Comparison of ENCODE assay signal across 8 cellular contexts in the genomic region with DNA sequence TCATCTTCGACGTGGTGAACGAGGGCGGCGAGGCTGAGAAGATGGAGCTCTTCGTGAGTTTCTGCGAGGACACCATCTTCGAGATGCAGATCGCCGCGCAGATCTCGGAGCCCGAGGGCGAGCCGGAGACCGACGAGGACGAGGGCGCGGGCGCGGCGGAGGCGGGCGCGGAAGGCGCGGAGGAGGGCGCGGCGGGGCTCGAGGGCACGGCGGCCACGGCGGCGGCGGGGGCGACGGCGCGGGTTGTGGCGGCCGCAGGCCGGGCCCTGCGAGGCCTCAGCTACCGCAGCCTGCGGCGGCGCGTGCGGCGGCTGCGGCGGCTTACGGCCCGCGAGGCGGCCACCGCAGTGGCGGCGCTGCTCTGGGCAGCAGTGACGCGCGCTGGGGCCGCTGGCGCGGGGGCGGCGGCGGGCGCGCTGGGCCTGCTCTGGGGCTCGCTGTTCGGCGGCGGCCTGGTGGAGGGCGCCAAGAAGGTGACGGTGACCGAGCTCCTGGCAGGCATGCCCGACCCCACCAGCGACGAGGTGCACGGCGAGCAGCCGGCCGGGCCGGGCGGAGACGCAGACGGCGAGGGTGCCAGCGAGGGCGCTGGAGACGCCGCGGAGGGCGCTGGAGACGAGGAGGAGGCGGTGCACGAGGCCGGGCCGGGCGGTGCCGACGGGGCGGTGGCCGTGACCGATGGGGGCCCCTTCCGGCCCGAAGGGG. TPM values are rescaled to one million over a fixed set of nuclear protein-coding genes. Genes with fewer than 3 reads are reported as not detected.
A peak's percentile ranks its signal among the peaks of the same experiment; 100 is the strongest.
DNase-seq lines count a peak whose midpoint lies in the region; ATAC-seq and TF ChIP-seq lines count a peak whose summit lies in the region.

No MANE protein-coding gene starts in this region.

- H3K27me3 Mint-ChIP-seq in activated CD4-positive, alpha-beta memory T cell treated with anti-CD3 and anti-CD28 coated beads for 36 hours: peaks cover 7% of the 10 kb centered on the region

- peaks cover 0 to 19% (median 0%) of the 10 kb centered on the region in 5 donors for H3K36me3 ChIP-seq in subcutaneous abdominal adipose tissue (ENCODE audit: control insufficient read depth in 5 of 5, insufficient read depth in 5 of 5, low read length in 5 of 5)
- H3K36me3 ChIP-seq in brain microvascular endothelial cell (replicated peaks): no peaks in the 10 kb centered on the region

- intact Hi-C loops in activated CD4-positive, alpha-beta memory T cell treated with anti-CD3 and anti-CD28 coated beads for 36 hours (cut with micrococcal nuclease): no loop called here

- H3K4me3 Mint-ChIP-seq in activated CD4-positive, alpha-beta memory T cell treated with anti-CD3 and anti-CD28 coated beads for 36 hours: peak overlapping the region; percentile 62

- H3K27me3 ChIP-seq in subcutaneous abdominal adipose tissue (ENCODE audit: control insufficient read depth in 5 of 5, insufficient read depth in 4 of 5, low read length in 5 of 5) (peaks cover 10 to 16% (median 15%) of the 10 kb centered on the region in 5 donors), brain microvascular endothelial cell (replicated peaks) (peaks cover 10% of the 10 kb centered on the region)

- CTCF ChIA-PET in activated CD4-positive, alpha-beta memory T cell treated with anti-CD3 and anti-CD28 coated beads for 36 hours (lab: Charles Lee): interaction anchor here (0.6 to 1.4 kb wide), 5 partner anchors 11 to 162 kb away, joined by 3 to 4 read pairs (median 3); a partner anchor contains a TSS

- in situ Hi-C loops in brain microvascular endothelial cell (cut with HindIII; ENCODE audit: low pct_ligation_motif_present, low sequenced_read_pairs): no loop called here

- peak; percentile 26 for ATAC-seq in esophagus mucosa
- ATAC-seq in GM18520 (IDR thresholded peaks at IDR 0.05; ENCODE audit: unreplicated experiment): no peak
- no peak for ATAC-seq in HG02885 (IDR thresholded peaks at IDR 0.05; ENCODE audit: poor library complexity, unreplicated experiment)

- H3K9me3 ChIP-seq in subcutaneous abdominal adipose tissue (ENCODE audit: control insufficient read depth in 5 of 5, low read length in 5 of 5): no peaks in the 10 kb centered on the region

- peaks cover 0 to 7% (median 0%) of the 10 kb centered on the region in 5 donors for H3K4me1 ChIP-seq in subcutaneous abdominal adipose tissue (ENCODE audit: control insufficient read depth in 5 of 5, insufficient read depth in 5 of 5, low read length in 5 of 5)

- H3K9me3 Mint-ChIP-seq in activated CD4-positive, alpha-beta memory T cell treated with anti-CD3 and anti-CD28 coated beads for 36 hours: no peaks in the 10 kb centered on the region

- DNase-seq in activated T-cell treated with anti-CD3 and anti-CD28 coated beads for 48 hours (ENCODE audit: low read depth) (peak; percentile 29), activated T-cell treated with anti-CD3 and anti-CD28 coated beads for 4 hours (no peak), brain microvascular endothelial cell (no peak)
- peak; percentile 27 for DNase-seq in activated CD4-positive, alpha-beta memory T cell treated with anti-CD3 and anti-CD28 coated beads for 36 hours

- no peak overlapping the region for H3K27ac Mint-ChIP-seq in activated CD4-positive, alpha-beta memory T cell treated with anti-CD3 and anti-CD28 coated beads for 36 hours

- no peaks in the 10 kb centered on the region for H3K36me3 Mint-ChIP-seq in activated CD4-positive, alpha-beta memory T cell treated with anti-CD3 and anti-CD28 coated beads for 36 hours

- TF ChIP-seq CTCF in brain microvascular endothelial cell (IDR thresholded peaks at IDR 0.05; ENCODE audit: low read depth, low read length, missing control alignments): no peak

- no peak overlapping the region for H3K9ac ChIP-seq in subcutaneous abdominal adipose tissue (ENCODE audit: low read length in 5 of 5)

- H3K27ac ChIP-seq in subcutaneous abdominal adipose tissue (ENCODE audit: low read depth, low read length) (no peak overlapping the region), brain microvascular endothelial cell (no peak overlapping the region)

- H3K4me1 Mint-ChIP-seq in activated CD4-positive, alpha-beta memory T cell treated with anti-CD3 and anti-CD28 coated beads for 36 hours (ENCODE audit: low read depth): peaks cover 33% of the 10 kb centered on the region

- POLR2A ChIA-PET in activated CD4-positive, alpha-beta memory T cell treated with anti-CD3 and anti-CD28 coated beads for 36 hours (lab: Charles Lee): no interaction called here

- H3K4me3 ChIP-seq in subcutaneous abdominal adipose tissue (ENCODE audit: low read depth in 1 of 5, low read length in 5 of 5) (peak overlapping the region in 3 of 5 donors; percentile 14 to 40 (median 30)), brain microvascular endothelial cell (ENCODE audit: low read depth, low read length) (no peak overlapping the region)

RNA-seq across cellular contexts. Expression of a gene that starts 52.6 kb away (rescaled TPM):
- 100 to 1,000 TPM; 205 TPM for total RNA-seq in activated CD4-positive, alpha-beta memory T cell treated with anti-CD3 and anti-CD28 coated beads for 36 hours
- 3.4 TPM for total RNA-seq in esophagus mucosa

RNA-seq across cellular contexts. Expression of a gene that starts 53.9 kb away (rescaled TPM):
- total RNA-seq in activated CD4-positive, alpha-beta memory T cell treated with anti-CD3 and anti-CD28 coated beads for 36 hours: 100 to 1,000 TPM; 273 to 287 TPM
- 304 TPM for total RNA-seq in esophagus mucosa

Comparison
In these comparisons a context has a peak if more than half of its experiments do, and no peak if none do; other contexts are left out.
1. DNase-seq: peak in activated T-cell treated with anti-CD3 and anti-CD28 coated beads for 48 hours (single experiment) and activated CD4-positive, alpha-beta memory T cell treated with anti-CD3 and anti-CD28 coated beads for 36 hours (single experiment); none in activated T-cell treated with anti-CD3 and anti-CD28 coated beads for 4 hours (single experiment) and brain microvascular endothelial cell (single experiment).
2. RNA of a gene that starts 52.6 kb away (total RNA-seq): 205 TPM in activated CD4-positive, alpha-beta memory T cell treated with anti-CD3 and anti-CD28 coated beads for 36 hours; 3.4 TPM in esophagus mucosa (single experiment); every median in the first group is over 10 times any median in the second.